13 cellular contexts compared by ENCODE assay signal in the genomic region with DNA sequence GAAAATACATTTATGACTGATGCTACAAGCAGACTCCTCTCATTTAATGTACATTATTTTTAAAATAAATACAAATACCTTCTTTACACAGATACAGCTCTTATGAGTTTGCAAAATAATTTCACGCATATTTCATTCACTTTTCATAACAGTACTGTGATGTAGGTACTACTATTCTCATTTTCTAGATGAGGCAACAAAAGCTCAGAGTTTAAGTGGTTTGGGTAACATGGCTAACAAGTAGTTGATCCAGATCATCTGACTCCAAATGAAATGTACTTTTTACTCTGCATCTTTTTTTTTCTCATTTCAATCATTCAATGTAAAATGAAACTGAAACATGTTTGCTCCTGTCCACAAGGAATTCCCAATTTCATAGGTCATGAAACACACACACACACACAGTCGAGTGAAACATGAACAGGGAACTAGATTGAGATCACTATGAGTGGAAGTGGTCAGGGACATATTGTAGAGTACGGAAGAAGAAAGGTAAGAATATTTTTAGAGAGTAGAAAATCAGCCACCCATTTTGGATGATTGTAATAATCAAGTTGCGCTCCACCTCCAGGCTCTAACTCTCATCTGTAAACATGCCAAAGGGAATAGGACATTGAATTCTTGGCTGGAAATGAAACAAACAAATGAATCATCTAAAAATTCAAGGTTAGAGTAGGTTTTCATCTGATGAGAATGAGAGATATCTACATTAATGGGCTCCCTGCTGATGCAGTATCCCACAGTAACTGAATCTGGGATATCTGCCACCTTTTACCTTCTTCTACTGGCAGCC.
DNase-seq lines count a peak whose midpoint lies in the region; ATAC-seq and TF ChIP-seq lines count a peak whose summit lies in the region.
"Had no signal": no experiment of that assay in that cellular context is flagged by ENCODE, and none has a peak within 500 bp of the region (broad histone marks: within the 10 kb centered on the region; RNA-seq: fewer than 3 reads in every experiment).

No MANE protein-coding gene starts in this region.

- H3K4me3 ChIP-seq in GM12865 (ENCODE audit: low read depth, low read length) (no peak overlapping the region), adipocyte (ENCODE audit: low read length) (no peak overlapping the region), tibial artery (no peak overlapping the region)

- peaks cover 5% of the 10 kb centered on the region for H3K27me3 Mint-ChIP-seq in activated T-helper 1 cell treated with anti-CD3 and anti-CD28 coated beads, Interleukin-12 subunit alpha, Interleukin-12 subunit beta, Interleukin-2, Interleukin-4 antibody, amounts not matched to agents 30 ng/mL and 10 ng/mL and 1 ng/mL, durations not matched to agents 14 hours and 24 hours and 36 hours (ENCODE audit: insufficient read depth)

- TF ChIP-seq CTCF in GM12865 (IDR thresholded peaks at IDR 0.05; ENCODE audit: insufficient read depth, low read depth, low read length, missing control alignments): no peak
- no peak for TF ChIP-seq CTCF in tibial artery (IDR thresholded peaks at IDR 0.05)

- no peaks in the 10 kb centered on the region for H3K9me3 ChIP-seq in adipocyte (ENCODE audit: control insufficient read depth, low read length)
- H3K9me3 ChIP-seq in tibial artery: no peaks in the 10 kb centered on the region
- H3K9me3 ChIP-seq: Caco-2 had no signal

- H3K9ac ChIP-seq in adipocyte (ENCODE audit: low read length): no peak overlapping the region

- peak; percentile 74 for DNase-seq in GM12865 (ENCODE audit: low read depth)
- peak; percentile 21 for DNase-seq in adipocyte (ENCODE audit: low read depth)
- no peak for DNase-seq in left lobe of liver (ENCODE audit: low spot score)
- no peak for DNase-seq in activated T-helper 1 cell treated with anti-CD3 and anti-CD28 coated beads, Interleukin-12 subunit alpha, Interleukin-12 subunit beta, Interleukin-2, Interleukin-4 antibody, amounts not matched to agents 30 ng/mL and 10 ng/mL and 1 ng/mL, durations not matched to agents 14 hours and 24 hours and 36 hours (ENCODE audit: low spot score)
- no peak for DNase-seq in NCI-H146 treated with DMSO at 0.1 percent for 48 hours (lab: John Stamatoyannopoulos, UW; ENCODE audit: unreplicated experiment)
- DNase-seq in tibial artery: no peak
- no peak for DNase-seq in NCI-H2029 (lab: John Stamatoyannopoulos, UW)
- DNase-seq: activated T-cell treated with anti-CD3 and anti-CD28 coated beads, Interleukin-2, amount 50 U/mL, for 72 hours; Caco-2; effector CD4-positive, alpha-beta T cell; kidney; NCI-H345 had no signal

- no peak overlapping the region for H3K27ac ChIP-seq in tibial artery

- no peaks in the 10 kb centered on the region for H3K36me3 ChIP-seq in adipocyte (ENCODE audit: control insufficient read depth, insufficient read depth, low read length, severe bottlenecking)
- H3K36me3 ChIP-seq in tibial artery: no peaks in the 10 kb centered on the region

- ATAC-seq in HG03039 (IDR thresholded peaks at IDR 0.05; ENCODE audit: unreplicated experiment) (peak; percentile 61), left lobe of liver (peak; percentile 72)

- intact Hi-C loops in activated T-helper 1 cell treated with anti-CD3 and anti-CD28 coated beads, Interleukin-12 subunit alpha, Interleukin-12 subunit beta, Interleukin-2, Interleukin-4 antibody, amounts not matched to agents 30 ng/mL and 10 ng/mL and 1 ng/mL, durations not matched to agents 14 hours and 24 hours and 36 hours (cut with micrococcal nuclease): loop anchor here (5.0 kb wide), 1 partner anchor 467 kb away; no protein-coding TSS in a partner anchor
- intact Hi-C loops in tibial artery (cut with DNase I; ENCODE audit: low total_unique reads): no loop called here

- H3K27me3 ChIP-seq in adipocyte (replicated peaks; ENCODE audit: control insufficient read depth, insufficient read depth, low read length) (no peaks in the 10 kb centered on the region), tibial artery (no peaks in the 10 kb centered on the region)

- no peak overlapping the region for H3K4me3 Mint-ChIP-seq in activated T-helper 1 cell treated with anti-CD3 and anti-CD28 coated beads, Interleukin-12 subunit alpha, Interleukin-12 subunit beta, Interleukin-2, Interleukin-4 antibody, amounts not matched to agents 30 ng/mL and 10 ng/mL and 1 ng/mL, durations not matched to agents 14 hours and 24 hours and 36 hours
- H3K4me3 Mint-ChIP-seq: activated T-cell treated with anti-CD3 and anti-CD28 coated beads, Interleukin-2, amount 50 U/mL, for 72 hours had no signal

- no peaks in the 10 kb centered on the region for H3K4me1 Mint-ChIP-seq in activated T-helper 1 cell treated with anti-CD3 and anti-CD28 coated beads, Interleukin-12 subunit alpha, Interleukin-12 subunit beta, Interleukin-2, Interleukin-4 antibody, amounts not matched to agents 30 ng/mL and 10 ng/mL and 1 ng/mL, durations not matched to agents 14 hours and 24 hours and 36 hours (ENCODE audit: low read depth)

- no peaks in the 10 kb centered on the region for H3K9me3 Mint-ChIP-seq in activated T-helper 1 cell treated with anti-CD3 and anti-CD28 coated beads, Interleukin-12 subunit alpha, Interleukin-12 subunit beta, Interleukin-2, Interleukin-4 antibody, amounts not matched to agents 30 ng/mL and 10 ng/mL and 1 ng/mL, durations not matched to agents 14 hours and 24 hours and 36 hours
- H3K9me3 Mint-ChIP-seq: activated T-cell treated with anti-CD3 and anti-CD28 coated beads, Interleukin-2, amount 50 U/mL, for 72 hours had no signal

- H3K4me1 ChIP-seq in adipocyte (ENCODE audit: control insufficient read depth, insufficient read depth, low read length) (peaks cover 4% of the 10 kb centered on the region), tibial artery (peaks cover 0 to 2% (median 0%) of the 10 kb centered on the region in 4 donors)
- H3K4me1 ChIP-seq: Caco-2 had no signal

- no peaks in the 10 kb centered on the region for H3K36me3 Mint-ChIP-seq in activated T-helper 1 cell treated with anti-CD3 and anti-CD28 coated beads, Interleukin-12 subunit alpha, Interleukin-12 subunit beta, Interleukin-2, Interleukin-4 antibody, amounts not matched to agents 30 ng/mL and 10 ng/mL and 1 ng/mL, durations not matched to agents 14 hours and 24 hours and 36 hours (ENCODE audit: low read depth)

- H3K27ac Mint-ChIP-seq in activated T-helper 1 cell treated with anti-CD3 and anti-CD28 coated beads, Interleukin-12 subunit alpha, Interleukin-12 subunit beta, Interleukin-2, Interleukin-4 antibody, amounts not matched to agents 30 ng/mL and 10 ng/mL and 1 ng/mL, durations not matched to agents 14 hours and 24 hours and 36 hours: no peak overlapping the region
- H3K27ac Mint-ChIP-seq: activated T-cell treated with anti-CD3 and anti-CD28 coated beads, Interleukin-2, amount 50 U/mL, for 72 hours had no signal

Comparison
In these comparisons a context has a peak if more than half of its experiments do, and no peak if none do; other contexts are left out.
1. DNase-seq: peak in GM12865 (single experiment) and adipocyte (single experiment); none in left lobe of liver (single experiment), activated T-helper 1 cell treated with anti-CD3 and anti-CD28 coated beads, Interleukin-12 subunit alpha, Interleukin-12 subunit beta, Interleukin-2, Interleukin-4 antibody, amounts not matched to agents 30 ng/mL and 10 ng/mL and 1 ng/mL, durations not matched to agents 14 hours and 24 hours and 36 hours (single experiment), NCI-H146 treated with DMSO at 0.1 percent for 48 hours (single experiment), tibial artery (0 of 2) and NCI-H2029 (single experiment).